ENCODE assay signal across 7 cellular contexts in the genomic region with DNA sequence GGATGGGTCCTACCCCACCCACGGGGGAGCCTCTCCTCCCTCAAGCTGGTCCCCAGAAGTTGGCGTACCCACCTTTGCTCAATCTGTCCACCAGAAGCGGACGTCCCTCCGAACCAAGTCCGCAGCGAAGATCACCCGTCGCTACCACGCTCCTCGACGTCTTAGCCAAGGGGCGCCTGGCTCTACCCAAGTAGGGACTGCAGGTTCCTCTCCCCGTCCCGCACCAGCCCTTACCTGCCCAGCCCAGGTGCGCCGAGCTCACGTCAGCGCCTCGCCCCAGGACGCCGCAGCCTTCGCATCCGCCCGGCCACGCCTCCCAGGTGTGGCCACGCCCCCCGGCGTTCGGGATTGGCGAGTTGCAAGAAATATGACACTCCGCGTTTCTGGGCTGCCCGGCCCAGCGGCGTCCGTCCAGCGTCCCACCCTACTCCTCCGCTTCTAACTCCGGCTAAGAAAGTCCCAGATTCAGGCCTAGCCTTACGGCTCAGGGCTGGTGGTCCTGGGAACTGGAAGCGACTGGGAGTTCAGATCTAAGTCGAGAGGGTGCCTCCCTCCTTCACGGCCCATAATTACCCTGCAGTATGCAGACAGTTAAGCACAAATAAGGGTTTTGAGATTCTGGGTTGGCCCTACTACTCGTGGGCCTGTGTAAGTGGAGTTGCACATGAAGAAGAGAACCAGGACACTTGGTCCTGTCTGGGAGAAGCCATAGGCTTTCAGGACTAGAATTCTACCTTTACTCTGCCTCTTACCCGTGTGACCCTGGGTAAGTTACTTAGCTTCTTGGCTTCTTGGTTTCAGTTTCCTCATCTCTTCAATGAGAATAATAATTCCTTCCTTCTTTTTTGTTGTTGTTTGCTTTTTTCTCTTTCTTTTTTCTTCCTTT. TPM values are rescaled to one million over a fixed set of nuclear protein-coding genes. Genes with fewer than 3 reads are reported as not detected.
DNase-seq lines count a peak whose midpoint lies in the region; ATAC-seq and TF ChIP-seq lines count a peak whose summit lies in the region.

A gene (minus strand): TSS at position 268 of the 886 bp plus-strand sequence. CDS start 4,729 bp downstream, outside the sequence.

- TF ChIP-seq CTCF in foreskin keratinocyte (conservative IDR thresholded peaks at IDR 0.05) (no peak), neutrophil (IDR thresholded peaks at IDR 0.05) (peak; percentile 18), thyroid gland (IDR thresholded peaks at IDR 0.05) (no peak)

- TF ChIP-seq POLR2A in thyroid gland (IDR thresholded peaks at IDR 0.05), result peak; percentile 95 to 99

- H3K27ac ChIP-seq in foreskin keratinocyte (peak within 1 kb of the TSS; percentile 100), neutrophil (peak within 1 kb of the TSS; percentile 70), thyroid gland (peak within 1 kb of the TSS; percentile 73 to 95 (median 86))

- peak within 1 kb of the TSS; percentile 61 to 73 for H3K4me3 ChIP-seq in neutrophil (ENCODE audit: low read depth in 1 of 2, low read length in 1 of 2)
- H3K4me3 ChIP-seq in thyroid gland (replicated peaks in 1 of 3), result peak within 1 kb of the TSS; percentile 42 to 56 (median 44)

- H3K9me3 ChIP-seq in neutrophil (no peaks in the 10 kb centered on the region), thyroid gland (no peaks in the 10 kb centered on the region)

- H3K36me3 ChIP-seq in neutrophil (no peaks in the 10 kb centered on the region), thyroid gland (no peaks in the 10 kb centered on the region)

- 7 to 17% methylated on average over 19 to 20 of the region's 46 CpGs for WGBS in thyroid gland, 2 donors

- H3K4me1 ChIP-seq in foreskin keratinocyte (peaks cover 29% of the 10 kb centered on the region), neutrophil (ENCODE audit: control insufficient read depth in 1 of 2, insufficient read depth in 1 of 2, low read depth in 1 of 2, low read length in 1 of 2) (peaks cover 9 to 11% of the 10 kb centered on the region in 2 experiments), thyroid gland (peaks cover 34 to 56% of the 10 kb centered on the region in 2 donors)

- H3K27me3 ChIP-seq in foreskin keratinocyte, result no peaks in the 10 kb centered on the region
- peaks cover 46% of the 10 kb centered on the region for H3K27me3 ChIP-seq in neutrophil
- H3K27me3 ChIP-seq in thyroid gland, result no peaks in the 10 kb centered on the region

- ATAC-seq in GM18873 (IDR thresholded peaks at IDR 0.05; ENCODE audit: low FRiP score, unreplicated experiment) (peak; percentile 60), HG03108 (IDR thresholded peaks at IDR 0.05; ENCODE audit: unreplicated experiment) (peak; percentile 90), foreskin keratinocyte (peak; percentile 70)

- DNase-seq in NOMO-1 (lab: John Stamatoyannopoulos, UW; ENCODE audit: unreplicated experiment in 2 of 2) (peak; percentile 58 to 73), activated gamma-delta T cell treated with Interleukin-2 at 50 U/mL for 16 hours (peak; percentile 75), foreskin keratinocyte (peak; percentile 94 to 97), thyroid gland (peak; percentile 97 to 98)

- intact Hi-C loops in thyroid gland (cut with DNase I), result no loop called here

RNA-seq across cellular contexts. Expression of the gene that starts here (rescaled TPM):
- total RNA-seq in foreskin keratinocyte (160 and 194 TPM in 2 replicates), thyroid gland (10 to 100 TPM; 26.7 to 41.9 (median 32.7) TPM)
- 70.3 and 93.1 TPM in 2 replicates for polyA plus RNA-seq in foreskin keratinocyte

Comparison
In these comparisons a context has a peak if more than half of its experiments do, and no peak if none do; other contexts are left out.
1. Peak in every context shown above with its lines: DNase-seq, ATAC-seq, H3K4me3 ChIP-seq and H3K27ac ChIP-seq.